In genomic region chr1:36419569-36419968, GRCh38 we compare ENCODE assay signal across 19 cellular contexts. TPM values are rescaled to one million over a fixed set of nuclear protein-coding genes. Genes with fewer than 3 reads are reported as not detected.
DNase-seq lines count a peak whose midpoint lies in the region; ATAC-seq and TF ChIP-seq lines count a peak whose summit lies in the region.
"Had no signal": no experiment of that assay in that cellular context is flagged by ENCODE, and none has a peak within 500 bp of the region (broad histone marks: within the 10 kb centered on the region; RNA-seq: fewer than 3 reads in every experiment).

No MANE protein-coding gene starts in this region.

- H3F3A ChIP-seq in PC-9 (ENCODE audit: insufficient read depth, low read depth), result peaks cover 15% of the 10 kb centered on the region

- H3K9me2 ChIP-seq in PC-9 (ENCODE audit: insufficient read depth), result no peaks in the 10 kb centered on the region

- peaks cover 0 to 6% of the 10 kb centered on the region in 2 donors for H3K36me3 ChIP-seq in gastrocnemius medialis
- no peaks in the 10 kb centered on the region for H3K36me3 ChIP-seq in PC-9 (ENCODE audit: low read depth)

- no peak for TF ChIP-seq POLR2A in gastrocnemius medialis (IDR thresholded peaks at IDR 0.05)

- peak overlapping the region; percentile 11 for H3K27ac Mint-ChIP-seq in activated T-helper 17 cell treated with anti-CD3 and anti-CD28 coated beads, Interleukin-2, amount 50 U/mL, for 72 hours

- BruUV-seq in PC-9 (replicated peaks; lab: Mats Ljungman, UMichigan), result no TSS peak

- H3K9me3 Mint-ChIP-seq in activated T-helper 17 cell treated with anti-CD3 and anti-CD28 coated beads, Interleukin-2, amount 50 U/mL, for 72 hours, result no peaks in the 10 kb centered on the region

- H3K79me2 ChIP-seq in PC-9 (ENCODE audit: low read depth), result no peaks in the 10 kb centered on the region

- H3K4me1 Mint-ChIP-seq in activated T-helper 17 cell treated with anti-CD3 and anti-CD28 coated beads, Interleukin-2, amount 50 U/mL, for 72 hours, result peaks cover 13% of the 10 kb centered on the region

- in situ Hi-C loops in gastrocnemius medialis (cut with MboI; ENCODE audit: low sequenced_read_pairs in 4 of 4), result loop anchor here (5.0 to 25.0 kb wide), 6 partner anchors 65 to 325 kb away; partner anchors contain the start of genes EVA1B (in 1 of the 4) and SH3D21 (in 1 of the 4)

- intact Hi-C loops in gastrocnemius medialis (cut with DNase I; ENCODE audit: low total_unique reads), result no loop called here
- intact Hi-C loops in PC-9 (cut with micrococcal nuclease; ENCODE audit: unreplicated experiment), result no loop called here

- H3K27me3 Mint-ChIP-seq in activated T-helper 17 cell treated with anti-CD3 and anti-CD28 coated beads, Interleukin-2, amount 50 U/mL, for 72 hours, result no peaks in the 10 kb centered on the region

- H3K9me3 ChIP-seq in gastrocnemius medialis (no peaks in the 10 kb centered on the region), PC-9 (ENCODE audit: insufficient read depth, low read depth) (no peaks in the 10 kb centered on the region)

- H3K4me1 ChIP-seq in gastrocnemius medialis (peaks cover 21 to 24% of the 10 kb centered on the region in 2 donors), PC-9 (replicated peaks; ENCODE audit: insufficient read depth) (peaks cover 18% of the 10 kb centered on the region)

- H3K27me3 ChIP-seq in gastrocnemius medialis (no peaks in the 10 kb centered on the region), PC-9 (ENCODE audit: insufficient read depth, low read depth) (no peaks in the 10 kb centered on the region)

- H3K4me2 ChIP-seq in PC-9, result no peak overlapping the region
- H3K4me2 ChIP-seq: KMS-11 had no signal

- no peak for DNase-seq in HEK293T (ENCODE audit: extremely low spot score)
- DNase-seq in fibroblast of the aortic adventitia (ENCODE audit: low read depth), result peak; percentile 68
- no peak for DNase-seq in gastrocnemius medialis
- DNase-seq in PC-9, result no peak
- DNase-seq: DND-41, GDM1, HCEC 1CT, MM.1S, NCI-H1092 treated with DMSO at 0.1 percent for 48 hours, NCI-H2081 treated with DMSO at 0.1 percent for 48 hours, NCI-H2227 treated with DMSO at 0.1 percent for 48 hours, NCI-H524 had no signal

- H3K4me3 ChIP-seq in fibroblast of the aortic adventitia (ENCODE audit: low read depth, low read length) (no peak overlapping the region), gastrocnemius medialis (no peak overlapping the region), PC-9 (no peak overlapping the region)
- H3K4me3 ChIP-seq: GM12878 had no signal

- H3K27ac ChIP-seq in gastrocnemius medialis (peak overlapping the region; percentile 56 to 85 (median 74)), PC-9 (no peak overlapping the region)
- H3K27ac ChIP-seq: C4-2B, KMS-11 had no signal

- no peaks in the 10 kb centered on the region for H3K36me3 Mint-ChIP-seq in activated T-helper 17 cell treated with anti-CD3 and anti-CD28 coated beads, Interleukin-2, amount 50 U/mL, for 72 hours (ENCODE audit: low read depth)

- no peak overlapping the region for H2AFZ ChIP-seq in PC-9

- POLR2A ChIA-PET in HEK293T (lab: Yijun Ruan, JAX), result interaction anchor here (0.6 to 1.7 kb wide), 3 partner anchors 22 to 46 kb away, joined by 3 to 6 read pairs (median 4); partner anchors contain the start of gene LSM10
- POLR2A ChIA-PET in PC-9 (lab: Charles Lee; ENCODE audit: unreplicated experiment), result interaction anchor here (0.5 kb wide), 1 partner anchor 161 kb away, joined by 3 read pairs; no protein-coding TSS in a partner anchor

- no peak for TF ChIP-seq CTCF in fibroblast of the aortic adventitia (IDR thresholded peaks at IDR 0.05; ENCODE audit: insufficient read depth, low read length)
- no peak for TF ChIP-seq CTCF in gastrocnemius medialis (IDR thresholded peaks at IDR 0.05 in 4 of 5, conservative IDR thresholded peaks at IDR 0.05 in 1 of 5)
- TF ChIP-seq CTCF in PC-9 (conservative IDR thresholded peaks at IDR 0.05), result no peak

- H3K4me3 Mint-ChIP-seq in activated T-helper 17 cell treated with anti-CD3 and anti-CD28 coated beads, Interleukin-2, amount 50 U/mL, for 72 hours, result no peak overlapping the region

- no peak for ATAC-seq in activated T-helper 17 cell treated with anti-CD3 and anti-CD28 coated beads, Interleukin-2, amount 50 U/mL, for 72 hours (replicated peaks)
- peak; percentile 37 to 42 for ATAC-seq in gastrocnemius medialis
- no peak for ATAC-seq in HG03095 (IDR thresholded peaks at IDR 0.05; ENCODE audit: unreplicated experiment)
- ATAC-seq in HG03571 (IDR thresholded peaks at IDR 0.05; ENCODE audit: unreplicated experiment), result no peak
- ATAC-seq: GM12878, Panc1 had no signal

- CTCF ChIA-PET in HEK293T (lab: Yijun Ruan, JAX) (interaction anchor here (0.6 to 2.3 kb wide), 2 partner anchors 68 to 77 kb away, joined by 3 to 9 read pairs; no protein-coding TSS in a partner anchor), PC-9 (lab: Charles Lee) (interaction anchor here (0.6 to 1.5 kb wide), 3 partner anchors 10 to 77 kb away, joined by 4 to 9 read pairs (median 4); no protein-coding TSS in a partner anchor)

- H4K20me1 ChIP-seq in PC-9 (ENCODE audit: insufficient read depth), result no peaks in the 10 kb centered on the region

TF ChIP-seq in HEK293T, 16 proteins besides CTCF, POLR2A, EP300 and RAD21:
- no peak for TF ChIP-seq ELF4 (IDR thresholded peaks at IDR 0.05)
- TF ChIP-seq PKNOX1 (IDR thresholded peaks at IDR 0.05), result peak; percentile 29; the same call in 1 of the 2 replicates

RNA-seq across cellular contexts. Expression of gene LSM10, which starts 21.9 kb away (rescaled TPM):
- 10 to 100 TPM; 24.6 to 59.6 TPM for total RNA-seq in activated T-helper 17 cell treated with anti-CD3 and anti-CD28 coated beads, Interleukin-2, amount 50 U/mL, for 72 hours
- 3.9 and 9.5 TPM in 2 replicates for total RNA-seq in fibroblast of the aortic adventitia (ENCODE audit: low replicate concordance)
- total RNA-seq in gastrocnemius medialis, result 100 to 1,000 TPM in 2 of 4 donors, 10 to 100 TPM in 2; 56.9 to 129 (median 103) TPM
- total RNA-seq in PC-9 (2021), result 33.4 and 39.7 TPM in 2 replicates

RNA-seq across cellular contexts. Expression of gene OSCP1, which starts 30.7 kb away (rescaled TPM):
- 1 to 10 TPM; 1.5 to 1.8 TPM for total RNA-seq in activated T-helper 17 cell treated with anti-CD3 and anti-CD28 coated beads, Interleukin-2, amount 50 U/mL, for 72 hours
- total RNA-seq in fibroblast of the aortic adventitia (ENCODE audit: low replicate concordance) (2.7 and 8.7 TPM in 2 replicates), gastrocnemius medialis (1 to 10 TPM; 3.3 to 6.7 (median 4.7) TPM), PC-9 (2021) (21.6 and 25.7 TPM in 2 replicates)

RNA-seq across cellular contexts. Expression of gene STK40, which starts 33.8 kb away (rescaled TPM):
- total RNA-seq in activated T-helper 17 cell treated with anti-CD3 and anti-CD28 coated beads, Interleukin-2, amount 50 U/mL, for 72 hours, result 10 to 100 TPM; 44.1 to 56.8 TPM
- total RNA-seq in fibroblast of the aortic adventitia (ENCODE audit: low replicate concordance) (7.0 and 12.9 TPM in 2 replicates), gastrocnemius medialis (100 to 1,000 TPM; 109 to 263 (median 211) TPM), PC-9 (2021) (42.9 and 59.2 TPM in 2 replicates)

RNA-seq across cellular contexts. Expression of gene MRPS15, which starts 44.6 kb away (rescaled TPM):
- 100 to 1,000 TPM in 1 of 2 donors, 10 to 100 TPM in 1; 57.3 to 128 TPM for total RNA-seq in activated T-helper 17 cell treated with anti-CD3 and anti-CD28 coated beads, Interleukin-2, amount 50 U/mL, for 72 hours
- total RNA-seq in fibroblast of the aortic adventitia (ENCODE audit: low replicate concordance) (26.0 and 56.2 TPM in 2 replicates), gastrocnemius medialis (100 to 1,000 TPM; 106 to 215 (median 160) TPM), PC-9 (2021) (138 and 200 TPM in 2 replicates)

Comparison
In these comparisons a context has a peak if more than half of its experiments do, and no peak if none do; other contexts are left out.
1. ATAC-seq: peak in gastrocnemius medialis (2 of 2); none in activated T-helper 17 cell treated with anti-CD3 and anti-CD28 coated beads, Interleukin-2, amount 50 U/mL, for 72 hours (single experiment), HG03095 (single experiment) and HG03571 (single experiment).